8 cellular contexts compared by ENCODE assay signal in the genomic region with DNA sequence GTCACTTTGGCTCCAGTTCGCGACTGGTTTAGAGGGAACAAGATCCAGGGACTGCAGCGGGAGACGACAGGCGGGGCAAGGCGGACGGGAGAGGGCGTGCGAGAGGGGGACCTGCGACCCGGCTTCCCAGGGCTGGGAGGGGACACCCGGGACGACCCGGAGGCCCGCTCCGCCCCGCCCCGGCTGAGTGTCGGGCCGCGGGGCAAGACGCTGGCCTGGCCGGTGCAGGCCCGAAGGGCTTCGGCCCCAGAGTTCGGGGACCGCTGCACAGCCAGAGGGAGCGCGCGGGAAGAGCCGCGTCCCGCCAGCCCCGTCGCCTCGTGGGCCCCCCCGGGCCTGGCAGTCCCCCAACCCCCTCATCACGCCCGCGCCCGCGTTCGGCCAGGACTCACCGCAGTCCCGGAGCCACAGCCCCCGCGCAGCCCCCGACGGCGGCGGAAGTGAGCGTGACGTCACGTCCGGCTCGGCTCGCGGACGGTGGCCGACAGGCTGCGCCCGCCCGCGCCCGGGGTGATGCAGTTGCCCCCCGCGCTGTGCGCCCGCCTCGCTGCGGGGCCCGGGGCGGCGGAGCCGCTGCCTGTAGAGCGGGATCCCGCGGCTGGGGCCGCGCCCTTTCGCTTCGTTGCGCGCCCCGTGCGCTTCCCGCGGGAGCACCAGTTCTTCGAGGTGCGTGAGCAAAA. TPM values are rescaled to one million over a fixed set of nuclear protein-coding genes. Genes with fewer than 3 reads are reported as not detected.
DNase-seq lines count a peak whose midpoint lies in the region; ATAC-seq and TF ChIP-seq lines count a peak whose summit lies in the region.

A gene with protein sequence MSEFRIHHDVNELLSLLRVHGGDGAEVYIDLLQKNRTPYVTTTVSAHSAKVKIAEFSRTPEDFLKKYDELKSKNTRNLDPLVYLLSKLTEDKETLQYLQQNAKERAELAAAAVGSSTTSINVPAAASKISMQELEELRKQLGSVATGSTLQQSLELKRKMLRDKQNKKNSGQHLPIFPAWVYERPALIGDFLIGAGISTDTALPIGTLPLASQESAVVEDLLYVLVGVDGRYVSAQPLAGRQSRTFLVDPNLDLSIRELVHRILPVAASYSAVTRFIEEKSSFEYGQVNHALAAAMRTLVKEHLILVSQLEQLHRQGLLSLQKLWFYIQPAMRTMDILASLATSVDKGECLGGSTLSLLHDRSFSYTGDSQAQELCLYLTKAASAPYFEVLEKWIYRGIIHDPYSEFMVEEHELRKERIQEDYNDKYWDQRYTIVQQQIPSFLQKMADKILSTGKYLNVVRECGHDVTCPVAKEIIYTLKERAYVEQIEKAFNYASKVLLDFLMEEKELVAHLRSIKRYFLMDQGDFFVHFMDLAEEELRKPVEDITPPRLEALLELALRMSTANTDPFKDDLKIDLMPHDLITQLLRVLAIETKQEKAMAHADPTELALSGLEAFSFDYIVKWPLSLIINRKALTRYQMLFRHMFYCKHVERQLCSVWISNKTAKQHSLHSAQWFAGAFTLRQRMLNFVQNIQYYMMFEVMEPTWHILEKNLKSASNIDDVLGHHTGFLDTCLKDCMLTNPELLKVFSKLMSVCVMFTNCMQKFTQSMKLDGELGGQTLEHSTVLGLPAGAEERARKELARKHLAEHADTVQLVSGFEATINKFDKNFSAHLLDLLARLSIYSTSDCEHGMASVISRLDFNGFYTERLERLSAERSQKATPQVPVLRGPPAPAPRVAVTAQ (minus strand): TSS at position 442 of the 680 bp plus-strand sequence. CDS start 5,931 bp downstream, outside the sequence.
A gene with protein sequence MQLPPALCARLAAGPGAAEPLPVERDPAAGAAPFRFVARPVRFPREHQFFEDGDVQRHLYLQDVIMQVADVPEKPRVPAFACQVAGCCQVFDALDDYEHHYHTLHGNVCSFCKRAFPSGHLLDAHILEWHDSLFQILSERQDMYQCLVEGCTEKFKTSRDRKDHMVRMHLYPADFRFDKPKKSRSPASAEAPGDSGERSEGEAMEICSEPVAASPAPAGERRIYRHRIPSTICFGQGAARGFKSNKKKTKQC (plus strand): TSS at position 484 of the 680 bp plus-strand sequence. CDS start 30 bp downstream, at position 514.

- H3K27me3 ChIP-seq in osteoblast (ENCODE audit: insufficient read depth, low read length): no peaks in the 10 kb centered on the region
- no peaks in the 10 kb centered on the region for H3K27me3 ChIP-seq in testis

- H3K27ac Mint-ChIP-seq in IgD-negative memory B cell: peak within 1 kb of the TSS; percentile 97 to 100 (median 99)

- H3K4me1 ChIP-seq in osteoblast (ENCODE audit: insufficient read depth, low read length) (peaks cover 9% of the 10 kb centered on the region), testis (peaks cover 21% of the 10 kb centered on the region)

- H3K9me3 Mint-ChIP-seq in IgD-negative memory B cell: no peaks in the 10 kb centered on the region

- no peaks in the 10 kb centered on the region for H3K9me3 ChIP-seq in osteoblast (ENCODE audit: low read depth, low read length)
- no peaks in the 10 kb centered on the region for H3K9me3 ChIP-seq in testis

- peaks cover 12% of the 10 kb centered on the region for H3K36me3 ChIP-seq in osteoblast (ENCODE audit: insufficient read depth, low read length)
- no peaks in the 10 kb centered on the region for H3K36me3 ChIP-seq in testis (ENCODE audit: low read depth, missing control alignments)

- peaks cover 46% of the 10 kb centered on the region for H3K79me2 ChIP-seq in osteoblast (ENCODE audit: insufficient read depth, low read length)

- H3K4me3 Mint-ChIP-seq in IgD-negative memory B cell: peak within 1 kb of the TSS; percentile 91 to 99 (median 97)

- no peak for TF ChIP-seq POLR2A in testis (IDR thresholded peaks at IDR 0.05)

- peak within 1 kb of the TSS; percentile 94 for H3K4me2 ChIP-seq in osteoblast (ENCODE audit: insufficient read depth, low read length)

- H3K27ac ChIP-seq in osteoblast (ENCODE audit: low read depth, low read length) (peak within 1 kb of the TSS; percentile 82), testis (peak within 1 kb of the TSS; percentile 87 to 95)

- DNase-seq in ELF-1 (ENCODE audit: low read depth, low spot score) (peak; percentile 86), glomerular endothelial cell (ENCODE audit: extremely low read depth, low read depth, low spot score) (no peak), osteoblast (ENCODE audit: insufficient read length, low spot score, missing footprints) (peak; percentile 99), testis (peak; percentile 86)
- peak; percentile 90 for DNase-seq in activated naive CD4-positive, alpha-beta T cell treated with anti-CD3 and anti-CD28 coated beads, Interleukin-2, amount 50 U/mL, for 16 hours

- peak within 1 kb of the TSS; percentile 81 for H3K4me3 ChIP-seq in osteoblast (ENCODE audit: insufficient read depth, low read length)
- H3K4me3 ChIP-seq in testis: peak within 1 kb of the TSS; percentile 99 to 100

- WGBS in testis, 2 donors: 0% methylated on average over 6 to 55 of the region's 90 CpGs

- H2AFZ ChIP-seq in osteoblast (ENCODE audit: low read length): peak within 1 kb of the TSS; percentile 85

- intact Hi-C loops in testis (cut with DNase I; ENCODE audit: low total_unique reads): no loop called here

- no peaks in the 10 kb centered on the region for H3K27me3 Mint-ChIP-seq in IgD-negative memory B cell

- peaks cover 2% of the 10 kb centered on the region for H3K36me3 Mint-ChIP-seq in IgD-negative memory B cell

- ATAC-seq in GM21529 (IDR thresholded peaks at IDR 0.05; ENCODE audit: unreplicated experiment) (peak; percentile 79), SK-N-SH treated with all-trans-retinoic acid at 6 μM for 48 hours (peak; percentile 78)

- peaks cover 21 to 24% (median 24%) of the 10 kb centered on the region in 3 donors for H3K4me1 Mint-ChIP-seq in IgD-negative memory B cell

- peaks cover 35% of the 10 kb centered on the region for H4K20me1 ChIP-seq in osteoblast (ENCODE audit: insufficient read depth, low read length)

- TF ChIP-seq CTCF in osteoblast (IDR thresholded peaks at IDR 0.05; ENCODE audit: extremely low read depth, low read depth, low read length) (no peak), testis (IDR thresholded peaks at IDR 0.05) (peak in 2 of 3 experiments; percentile 10 to 33)

TF ChIP-seq in SK-N-SH treated with all-trans-retinoic acid at 6 μM for 48 hours, 23 proteins besides CTCF, POLR2A, EP300 and RAD21:
- TF ChIP-seq SNAI2 (CRISPR knock-in tag; IDR thresholded peaks at IDR 0.05) (peak; percentile 19; the same call in 1 of the 2 replicates), ZNF70 (CRISPR knock-in tag; IDR thresholded peaks at IDR 0.05) (no peak)

RNA-seq across cellular contexts. Expression of the first gene that starts in this region (rescaled TPM):
- polyA plus RNA-seq in IgD-negative memory B cell: 32.1 TPM
- total RNA-seq in glomerular endothelial cell: 55.0 and 60.3 TPM in 2 replicates
- total RNA-seq in osteoblast: 60.8 and 63.6 TPM in 2 replicates
- 100 to 1,000 TPM in 1 of 2 donors, 10 to 100 TPM in 1; 84.3 to 101 TPM for total RNA-seq in testis
- polyA plus RNA-seq in testis (ENCODE audit: insufficient read depth, low read depth, low replicate concordance): 76.0 TPM

RNA-seq across cellular contexts. Expression of the second gene that starts in this region (rescaled TPM):
- 107 TPM for polyA plus RNA-seq in IgD-negative memory B cell
- total RNA-seq in glomerular endothelial cell: 20.1 and 22.2 TPM in 2 replicates
- total RNA-seq in osteoblast: 20.9 and 24.6 TPM in 2 replicates
- 10 to 100 TPM; 46.5 to 50.5 TPM for total RNA-seq in testis
- polyA plus RNA-seq in testis (ENCODE audit: insufficient read depth, low read depth, low replicate concordance): 39.6 TPM
